In the genomic region with DNA sequence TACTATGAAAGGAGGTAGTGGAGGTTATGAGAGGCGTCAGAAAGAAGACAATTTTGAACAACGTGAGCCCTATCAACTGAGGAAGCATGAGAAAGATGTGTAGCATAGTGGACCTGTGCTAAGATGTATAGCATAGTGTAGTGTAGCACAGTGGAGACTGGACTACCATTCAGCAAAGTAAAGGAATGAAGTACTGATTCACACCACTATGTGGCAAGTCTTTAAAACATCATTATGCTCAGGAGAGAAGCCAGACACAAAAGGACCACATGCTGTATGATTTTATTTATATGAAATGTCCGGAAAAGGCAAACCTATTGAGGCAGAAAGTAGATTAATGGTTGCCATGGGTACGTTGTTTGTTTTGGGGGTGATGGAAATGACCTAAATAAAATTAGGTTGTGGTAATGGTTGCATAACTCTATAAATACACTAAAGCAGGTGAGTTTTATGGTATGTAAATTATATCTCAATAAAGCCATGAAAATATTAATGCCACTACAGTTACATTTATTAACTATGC, we compare ENCODE assay signal across 23 cellular contexts.
"Had no signal": no experiment of that assay in that cellular context is flagged by ENCODE, and none has a peak within 500 bp of the region (broad histone marks: within the 10 kb centered on the region; RNA-seq: fewer than 3 reads in every experiment).

No MANE protein-coding gene starts in this region.

- H3K27me3 Mint-ChIP-seq: stimulated activated memory B cell treated with anti-CD40 and anti-IgM and Interleukin-4, amounts not matched to agents 10 μg/mL and 1 μg/mL and 100 μg/mL, for 72 hours had no signal

- FAIRE-seq: endometrium, urothelium cell line had no signal

- H3K4me3 ChIP-seq: body of pancreas, cardiac muscle cell, lung, ovary, prostate gland, stomach, suprapubic skin, tibial nerve had no signal

- H3K4me3 Mint-ChIP-seq: activated CD4-positive, alpha-beta memory T cell treated with anti-CD3 and anti-CD28 coated beads, Interleukin-2, amount 10 ng/mL, durations not matched to agents 7 days and 5 days; activated naive CD4-positive, alpha-beta T cell treated with anti-CD3 and anti-CD28 coated beads, Interleukin-2, amount 10 ng/mL, durations not matched to agents 7 days and 5 days; immature natural killer cell; naive thymus-derived CD4-positive, alpha-beta T cell; stimulated activated memory B cell treated with anti-CD40 and anti-IgM and Interleukin-4, amounts not matched to agents 10 μg/mL and 1 μg/mL and 100 μg/mL, for 72 hours had no signal

- H3K4me1 ChIP-seq: body of pancreas, prostate gland, stomach, suprapubic skin, tibial nerve had no signal

- DNase-seq: activated CD4-positive, alpha-beta memory T cell treated with anti-CD3 and anti-CD28 coated beads, Interleukin-2, amount 10 ng/mL, durations not matched to agents 7 days and 5 days; activated CD4-positive, alpha-beta T cell treated with anti-CD3 and anti-CD28 coated beads for 4 hours; activated CD4-positive, CD25-positive, alpha-beta regulatory T cell; activated effector memory CD4-positive, alpha-beta T cell treated with anti-CD3 and anti-CD28 coated beads, Interleukin-2, amount 50 U/mL, for 16 hours; activated naive CD4-positive, alpha-beta T cell treated with anti-CD3 and anti-CD28 coated beads, Interleukin-2, amount 10 ng/mL, durations not matched to agents 7 days and 5 days; activated T-cell treated with anti-CD3 and anti-CD28 coated beads for 4 hours; anterior cingulate cortex; body of pancreas; immature natural killer cell; naive thymus-derived CD4-positive, alpha-beta T cell; ovary; stomach; T-helper 1 cell; T-helper 9 cell had no signal

- H3K36me3 Mint-ChIP-seq: activated naive CD4-positive, alpha-beta T cell treated with anti-CD3 and anti-CD28 coated beads, Interleukin-2, amount 10 ng/mL, durations not matched to agents 7 days and 5 days; naive thymus-derived CD4-positive, alpha-beta T cell; stimulated activated memory B cell treated with anti-CD40 and anti-IgM and Interleukin-4, amounts not matched to agents 10 μg/mL and 1 μg/mL and 100 μg/mL, for 72 hours had no signal

- H3K27ac Mint-ChIP-seq: activated CD4-positive, alpha-beta memory T cell treated with anti-CD3 and anti-CD28 coated beads, Interleukin-2, amount 10 ng/mL, durations not matched to agents 7 days and 5 days; activated naive CD4-positive, alpha-beta T cell treated with anti-CD3 and anti-CD28 coated beads, Interleukin-2, amount 10 ng/mL, durations not matched to agents 7 days and 5 days; immature natural killer cell; naive thymus-derived CD4-positive, alpha-beta T cell; stimulated activated memory B cell treated with anti-CD40 and anti-IgM and Interleukin-4, amounts not matched to agents 10 μg/mL and 1 μg/mL and 100 μg/mL, for 72 hours had no signal

- H3K9me3 Mint-ChIP-seq: activated CD4-positive, alpha-beta memory T cell treated with anti-CD3 and anti-CD28 coated beads, Interleukin-2, amount 10 ng/mL, durations not matched to agents 7 days and 5 days; activated naive CD4-positive, alpha-beta T cell treated with anti-CD3 and anti-CD28 coated beads, Interleukin-2, amount 10 ng/mL, durations not matched to agents 7 days and 5 days; immature natural killer cell; stimulated activated memory B cell treated with anti-CD40 and anti-IgM and Interleukin-4, amounts not matched to agents 10 μg/mL and 1 μg/mL and 100 μg/mL, for 72 hours had no signal

- H3K36me3 ChIP-seq: cardiac muscle cell, ovary, prostate gland, stomach, suprapubic skin, tibial nerve had no signal

- H3K9me3 ChIP-seq: body of pancreas, ovary, prostate gland, stomach, suprapubic skin had no signal

- ATAC-seq: body of pancreas; left lobe of liver; naive thymus-derived CD4-positive, alpha-beta T cell; stimulated activated memory B cell treated with anti-CD40 and anti-IgM and Interleukin-4, amounts not matched to agents 10 μg/mL and 1 μg/mL and 100 μg/mL, for 72 hours had no signal

- H3K27ac ChIP-seq: body of pancreas, cardiac muscle cell, ovary, prostate gland, stomach, suprapubic skin, tibial nerve had no signal

- H3K4me1 Mint-ChIP-seq: activated CD4-positive, alpha-beta memory T cell treated with anti-CD3 and anti-CD28 coated beads, Interleukin-2, amount 10 ng/mL, durations not matched to agents 7 days and 5 days; activated naive CD4-positive, alpha-beta T cell treated with anti-CD3 and anti-CD28 coated beads, Interleukin-2, amount 10 ng/mL, durations not matched to agents 7 days and 5 days; immature natural killer cell; naive thymus-derived CD4-positive, alpha-beta T cell had no signal

- H3K27me3 ChIP-seq: body of pancreas, cardiac muscle cell, ovary, stomach, tibial nerve had no signal
